26 cellular contexts compared by ENCODE assay signal in the genomic region with DNA sequence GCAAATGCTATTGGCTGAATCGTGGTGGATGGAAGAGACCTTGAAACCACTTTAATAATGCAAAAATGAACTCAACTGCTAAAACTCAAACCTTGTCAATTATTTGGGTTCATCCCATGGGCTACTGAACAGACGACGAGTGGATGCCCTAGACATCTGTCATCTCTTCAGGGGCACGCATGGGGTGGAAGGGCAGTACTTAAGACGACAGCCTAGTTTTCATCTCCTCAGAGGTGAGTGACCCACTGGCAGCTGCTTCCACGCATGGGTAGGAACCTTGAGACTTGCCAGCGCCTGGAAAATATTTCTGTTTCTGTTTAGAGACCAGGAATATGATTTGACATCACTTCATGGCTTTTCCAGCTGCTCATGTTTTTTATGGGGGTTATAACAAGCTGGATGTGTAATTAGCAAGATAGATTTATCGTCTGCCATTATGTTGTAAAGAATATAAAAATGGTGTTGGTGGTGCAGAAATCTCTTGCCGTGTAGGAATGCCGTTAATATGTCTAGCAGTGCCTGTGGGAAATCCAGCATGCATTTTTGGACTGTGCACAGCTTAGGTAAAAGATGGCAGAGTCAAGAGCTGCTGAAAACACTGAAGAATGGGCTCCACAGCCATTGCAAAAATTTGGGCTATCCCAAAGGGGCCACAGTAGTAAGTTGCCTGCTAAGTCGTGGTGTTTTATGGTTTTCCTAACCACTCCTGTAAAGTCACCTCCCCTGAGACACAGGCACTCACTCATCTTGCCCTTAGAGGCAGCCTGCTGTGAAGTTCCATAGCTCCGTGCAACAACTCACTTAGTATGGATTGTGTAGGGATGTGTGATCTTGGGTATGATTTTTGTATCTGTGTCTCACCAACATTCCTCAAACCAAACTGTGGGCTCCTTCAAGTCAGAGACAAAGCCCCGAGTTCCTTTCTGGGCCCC.
"Had no signal": no experiment of that assay in that cellular context is flagged by ENCODE, and none has a peak within 500 bp of the region (broad histone marks: within the 10 kb centered on the region; RNA-seq: fewer than 3 reads in every experiment).

No MANE protein-coding gene starts in this region.

- H3K27me3 ChIP-seq: pancreas, thyroid gland had no signal

- ATAC-seq: esophagus mucosa; gastrocnemius medialis; left lung; naive thymus-derived CD4-positive, alpha-beta T cell; pancreas; sciatic nerve; stimulated activated effector memory CD8-positive, alpha-beta T cell treated with anti-CD3 and anti-CD28 coated beads, Interleukin-12 subunit alpha, Interleukin-12 subunit beta, amount 100 ng/mL, for 72 hours had no signal

- H3K9me3 ChIP-seq: gastrocnemius medialis, pancreas, thyroid gland had no signal

- H3K36me3 Mint-ChIP-seq: naive thymus-derived CD4-positive, alpha-beta T cell; stimulated activated effector memory CD8-positive, alpha-beta T cell treated with anti-CD3 and anti-CD28 coated beads, Interleukin-12 subunit alpha, Interleukin-12 subunit beta, amount 100 ng/mL, for 72 hours had no signal

- H3K27ac Mint-ChIP-seq: endodermal cell; mesothelial cell of epicardium; stimulated activated effector memory CD8-positive, alpha-beta T cell treated with anti-CD3 and anti-CD28 coated beads, Interleukin-12 subunit alpha, Interleukin-12 subunit beta, amount 100 ng/mL, for 72 hours; type B pancreatic cell had no signal

- H3K36me3 ChIP-seq: gastrocnemius medialis, left lung, pancreas had no signal

- H3K27ac ChIP-seq: dorsolateral prefrontal cortex, epithelial cell of prostate, left lung, pancreas, stomach, thyroid gland had no signal

- H3K4me1 Mint-ChIP-seq: endodermal cell; mesothelial cell of epicardium; naive thymus-derived CD4-positive, alpha-beta T cell; stimulated activated effector memory CD8-positive, alpha-beta T cell treated with anti-CD3 and anti-CD28 coated beads, Interleukin-12 subunit alpha, Interleukin-12 subunit beta, amount 100 ng/mL, for 72 hours had no signal

- H3K27me3 Mint-ChIP-seq: type B pancreatic cell had no signal

- H3K4me3 ChIP-seq: dorsolateral prefrontal cortex, gastrocnemius medialis, left lung, pancreas, stomach, thyroid gland had no signal

- H3K4me3 Mint-ChIP-seq: endodermal cell; mesothelial cell of epicardium; naive thymus-derived CD4-positive, alpha-beta T cell; nephron progenitor cell; stimulated activated effector memory CD8-positive, alpha-beta T cell treated with anti-CD3 and anti-CD28 coated beads, Interleukin-12 subunit alpha, Interleukin-12 subunit beta, amount 100 ng/mL, for 72 hours; type B pancreatic cell had no signal

- DNase-seq: dorsolateral prefrontal cortex; effector CD4-positive, alpha-beta T cell; endodermal cell; foreskin fibroblast; gastrocnemius medialis; head of caudate nucleus; left lung; mesenchymal stem cell; naive thymus-derived CD4-positive, alpha-beta T cell; nephron progenitor cell; nucleus accumbens; pancreas; retina; stimulated activated CD4-positive, alpha-beta T cell treated with anti-CD3 and anti-CD28 coated beads, Interleukin-2, amount 100 ng/mL, for 24 hours; stimulated activated CD4-positive, alpha-beta T cell treated with anti-CD3 and anti-CD28 coated beads, Interleukin-4, amount 100 ng/mL, for 24 hours; stimulated activated naive CD4-positive, alpha-beta T cell treated with Interleukin-2 at 50 U/mL for 16 hours; stomach; thyroid gland had no signal

- H3K4me1 ChIP-seq: left lung, pancreas, thyroid gland had no signal

- FAIRE-seq: colon, keratinocyte, pancreas had no signal
